In genomic region chr1:207823531-207823879, GRCh38 we compare ENCODE assay signal across 7 cellular contexts.
DNase-seq lines count a peak whose midpoint lies in the region; ATAC-seq, FAIRE-seq and TF ChIP-seq lines count a peak whose summit lies in the region.

No MANE protein-coding gene starts in this region.

- DNase-seq in IMR-90 (no peak), astrocyte (ENCODE audit: low read depth) (no peak), left lung (no peak), substantia nigra (lab: John Stamatoyannopoulos, UW) (peak in 4 of 49 donors; percentile 49 to 84 (median 65)), kidney glomerular epithelial cell (lab: John Stamatoyannopoulos, UW) (no peak), DMS79 treated with DMSO at 0.1 percent for 48 hours (lab: John Stamatoyannopoulos, UW) (no peak), G401 (ENCODE audit: low spot score) (no peak)

- no peaks in the 10 kb centered on the region for H3K36me3 ChIP-seq in IMR-90 (ENCODE audit: control insufficient read depth, insufficient read depth, low read length)
- H3K36me3 ChIP-seq in astrocyte (ENCODE audit: insufficient read depth, low read length): no peaks in the 10 kb centered on the region
- peaks cover 0 to 18% of the 10 kb centered on the region in 2 donors for H3K36me3 ChIP-seq in left lung

- H2AFZ ChIP-seq in IMR-90 (replicated peaks; ENCODE audit: low read length, poor library complexity) (peak overlapping the region; percentile 86), astrocyte (ENCODE audit: low read depth, low read length) (no peak overlapping the region)

- H3K4me2 ChIP-seq in IMR-90 (ENCODE audit: low read depth, low read length) (peak overlapping the region; percentile 68), astrocyte (ENCODE audit: low read length) (peak overlapping the region; percentile 59)

- TF ChIP-seq CTCF in IMR-90 (conservative IDR thresholded peaks at IDR 0.05; ENCODE audit: low read depth, low read length) (no peak), astrocyte (IDR thresholded peaks at IDR 0.05; ENCODE audit: insufficient read depth, low read depth, low read length) (no peak), left lung (IDR thresholded peaks at IDR 0.05) (no peak)

- H3K27ac Mint-ChIP-seq in astrocyte (ENCODE audit: unreplicated experiment): no peak overlapping the region

- peak overlapping the region; percentile 15; the same call in 1 of the 2 replicates for H3K18ac ChIP-seq in IMR-90 (ENCODE audit: low read depth, low read length)

- H3K27ac ChIP-seq in IMR-90 (ENCODE audit: insufficient read depth, low read length) (peak overlapping the region; percentile 28; the same call in 1 of the 2 replicates), astrocyte (ENCODE audit: low read depth, low read length) (no peak overlapping the region), left lung (peak overlapping the region; percentile 95 to 98), substantia nigra (ENCODE audit: low read depth, low read length, poor library complexity, severe bottlenecking) (peak overlapping the region; percentile 100)

- H4K5ac ChIP-seq in IMR-90 (ENCODE audit: low read depth, low read length): peak overlapping the region; percentile 50; the same call in 1 of the 2 replicates

- no peak overlapping the region for H3K14ac ChIP-seq in IMR-90 (replicated peaks; ENCODE audit: low read depth, low read length)

- H3K27me3 ChIP-seq in IMR-90 (ENCODE audit: control insufficient read depth, insufficient read depth, low read length): no peaks in the 10 kb centered on the region
- no peaks in the 10 kb centered on the region for H3K27me3 ChIP-seq in astrocyte (ENCODE audit: insufficient read depth, low read length)
- no peaks in the 10 kb centered on the region for H3K27me3 ChIP-seq in left lung

- ATAC-seq in IMR-90 (ENCODE audit: low read depth) (no peak), left lung (no peak)

- no peak overlapping the region for H2BK15ac ChIP-seq in IMR-90 (ENCODE audit: low read depth, low read length)

- no peaks in the 10 kb centered on the region for H3K36me3 Mint-ChIP-seq in astrocyte (ENCODE audit: low read depth, unreplicated experiment)

- in situ Hi-C loops in IMR-90 (cut with MboI; ENCODE audit: low sequenced_read_pairs) (loop anchor here (10.0 kb wide), 1 partner anchor 141 kb away; no protein-coding TSS in a partner anchor), G401 (cut with HindIII; ENCODE audit: low sequenced_read_pairs) (no loop called here)

- no peak overlapping the region for H3K23ac ChIP-seq in IMR-90 (ENCODE audit: low read depth, low read length)

- H4K20me1 ChIP-seq in IMR-90 (ENCODE audit: insufficient read depth, low read length): no peaks in the 10 kb centered on the region
- H4K20me1 ChIP-seq in astrocyte (ENCODE audit: insufficient read depth, low read length): no peaks in the 10 kb centered on the region

- H3K79me2 ChIP-seq in astrocyte (ENCODE audit: insufficient read depth, low read length): no peaks in the 10 kb centered on the region

- H3K4me1 Mint-ChIP-seq in astrocyte (ENCODE audit: low read depth, unreplicated experiment): peaks cover 28% of the 10 kb centered on the region

- CTCF ChIA-PET in IMR-90 (lab: Yijun Ruan, JAX): interaction anchor here (0.7 to 1.9 kb wide), 12 partner anchors 12 to 263 kb away, joined by 3 to 6 read pairs (median 3); no protein-coding TSS in a partner anchor

- H3K4me1 ChIP-seq in IMR-90 (ENCODE audit: control insufficient read depth, insufficient read depth, low read length) (peaks cover 30% of the 10 kb centered on the region), astrocyte (ENCODE audit: insufficient read depth, low read length) (peaks cover 16% of the 10 kb centered on the region), left lung (peaks cover 47 to 100% of the 10 kb centered on the region in 2 donors)

- intact Hi-C loops in IMR-90 (cut with micrococcal nuclease): no loop called here
- intact Hi-C loops in left lung (cut with DNase I): no loop called here

- no peak for TF ChIP-seq RAD21 in IMR-90 (IDR thresholded peaks at IDR 0.05; ENCODE audit: low read length)

- no peak overlapping the region for H3K56ac ChIP-seq in IMR-90 (ENCODE audit: extremely low read depth, insufficient read depth, low read length)

- H3K9me3 Mint-ChIP-seq in astrocyte (ENCODE audit: unreplicated experiment): no peaks in the 10 kb centered on the region

- dilution Hi-C loops in IMR-90 (cut with HindIII; ENCODE audit: low sequenced_read_pairs, unreplicated experiment): no loop called here

- peak overlapping the region; percentile 25; the same call in 1 of the 2 replicates for H3K4me3 ChIP-seq in IMR-90 (ENCODE audit: insufficient read depth, low read depth, low read length)
- H3K4me3 ChIP-seq in astrocyte (ENCODE audit: insufficient read depth, low read depth, low read length): no peak overlapping the region
- H3K4me3 ChIP-seq in left lung: peak overlapping the region; percentile 38 to 59

- peaks cover 4% of the 10 kb centered on the region; the same call in 1 of the 2 replicates for H3K9me1 ChIP-seq in IMR-90 (ENCODE audit: insufficient read depth, low read length)

- H3K9me3 ChIP-seq in IMR-90 (ENCODE audit: control insufficient read depth, insufficient read depth, low read length): no peaks in the 10 kb centered on the region
- H3K9me3 ChIP-seq in astrocyte (ENCODE audit: insufficient read depth, low read depth, low read length): no peaks in the 10 kb centered on the region
- no peaks in the 10 kb centered on the region for H3K9me3 ChIP-seq in left lung

- H3K79me1 ChIP-seq in IMR-90 (ENCODE audit: low read depth in 1 of 2, low read length in 2 of 2): peaks cover 0 to 11% of the 10 kb centered on the region in 2 experiments; a peak in 1 of 4 replicates

- no peak overlapping the region for H2BK20ac ChIP-seq in IMR-90 (ENCODE audit: low read depth, low read length)

- no peak overlapping the region for H3K4me3 Mint-ChIP-seq in astrocyte (ENCODE audit: unreplicated experiment)

- no peak overlapping the region for H3K4ac ChIP-seq in IMR-90 (ENCODE audit: low read depth, low read length)

- TF ChIP-seq POLR2A in IMR-90 (IDR thresholded peaks at IDR 0.05; ENCODE audit: low read depth, low read length): no peak

- no peak for FAIRE-seq in astrocyte (lab: Jason Lieb, UNC)

- no peak overlapping the region; a peak in 1 of 4 replicates for H4K8ac ChIP-seq in IMR-90 (ENCODE audit: low read depth in 2 of 2, low read length in 2 of 2)

- 80% methylated on average over 1 of the region's 19 CpGs; no CpG with 5 or more reads in 1 of the 2 experiments for WGBS in IMR-90 (ENCODE audit: extremely low coverage in 2 of 2, insufficient read length in 1 of 2), 2 experiments

- no peak overlapping the region for H4K91ac ChIP-seq in IMR-90 (ENCODE audit: insufficient read depth, low read depth, low read length)

- no peaks in the 10 kb centered on the region for H3K27me3 Mint-ChIP-seq in astrocyte (ENCODE audit: low read depth, unreplicated experiment)

- H2BK120ac ChIP-seq in IMR-90 (ENCODE audit: low read depth, low read length): no peak overlapping the region

- H2AK5ac ChIP-seq in IMR-90 (ENCODE audit: low read depth, low read length): no peak overlapping the region

- H3K9ac ChIP-seq in IMR-90 (ENCODE audit: low read depth, low read length) (peak overlapping the region; percentile 6; the same call in 1 of the 2 replicates), astrocyte (ENCODE audit: low read length) (no peak overlapping the region)

- no peak overlapping the region for H2AK9ac ChIP-seq in IMR-90 (replicated peaks; ENCODE audit: low read depth, low read length, poor library complexity)

- POLR2A ChIA-PET in IMR-90 (lab: Charles Lee; ENCODE audit: unreplicated experiment): interaction anchor here (0.9 kb wide), 1 partner anchor 33 kb away, joined by 3 read pairs; no protein-coding TSS in a partner anchor

- H2BK5ac ChIP-seq in IMR-90 (ENCODE audit: low read depth, low read length, poor library complexity, severe bottlenecking): peak overlapping the region; percentile 42

- BruUV-seq in IMR-90 (replicated peaks; lab: Mats Ljungman, UMichigan): no TSS peak

TF ChIP-seq in IMR-90, 13 proteins besides CTCF, POLR2A, EP300 and RAD21:
- TF ChIP-seq SMC3 (IDR thresholded peaks at IDR 0.05; ENCODE audit: low read depth, low read length): no peak
